Comparison of ENCODE assay signal across 8 cellular contexts in the genomic region with DNA sequence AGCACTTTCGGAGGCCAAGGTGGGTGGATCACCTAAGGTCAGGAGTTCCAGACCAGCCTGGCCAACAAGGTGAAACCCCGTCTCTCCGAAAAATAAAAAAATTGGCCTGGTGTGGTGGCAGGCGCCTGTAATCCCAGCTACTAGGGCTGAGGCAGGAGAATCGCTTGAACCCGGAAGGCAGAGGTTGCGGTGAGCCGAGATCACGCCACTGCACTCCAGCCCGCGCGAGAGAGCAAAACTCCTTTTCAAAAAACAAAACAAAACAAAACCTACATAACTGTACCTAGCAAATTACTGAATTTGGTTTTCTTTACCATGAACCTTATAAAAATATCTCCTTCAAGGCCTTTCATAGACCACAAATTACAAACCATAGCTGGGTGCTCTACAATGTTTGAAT. TPM values are rescaled to one million over a fixed set of nuclear protein-coding genes. Genes with fewer than 3 reads are reported as not detected.
A peak's percentile ranks its signal among the peaks of the same experiment; 100 is the strongest.
DNase-seq lines count a peak whose midpoint lies in the region; ATAC-seq and TF ChIP-seq lines count a peak whose summit lies in the region.
"Not testable (repeated sequence)": the region's sequence is repeated elsewhere in the genome, so short reads cannot be mapped to it uniquely, and the experiment has no call there.

No MANE protein-coding gene starts in this region.

- H3K27ac ChIP-seq in OCI-LY7 (ENCODE audit: low read depth, low read length, poor library complexity, severe bottlenecking): peak overlapping the region; percentile 63
- H3K27ac ChIP-seq in transverse colon: peak overlapping the region; percentile 94 to 100 (median 96)

- intact Hi-C loops in OCI-LY7 (cut with micrococcal nuclease; ENCODE audit: unreplicated experiment): loop anchor here (10.0 kb wide), 2 partner anchors 120 to 290 kb away; a partner anchor contains a TSS
- intact Hi-C loops in lower leg skin (cut with DNase I; ENCODE audit: low total_unique reads); sciatic nerve (cut with DNase I); transverse colon (cut with DNase I; ENCODE audit: low total_unique reads): not testable (repeated sequence)

- TF ChIP-seq EP300 in transverse colon (IDR thresholded peaks at IDR 0.05; ENCODE audit: low read depth): not testable (repeated sequence)

- H2AFZ ChIP-seq in OCI-LY7 (ENCODE audit: low read length): peak overlapping the region; percentile 62; the same call in 1 of the 2 replicates

- POLR2A ChIA-PET in OCI-LY7 (lab: Charles Lee): interaction anchor here (0.6 to 1.5 kb wide), 5 partner anchors 10 to 365 kb away, joined by 3 to 5 read pairs (median 4); a partner anchor contains a TSS

- TF ChIP-seq POLR2A in lower leg skin (IDR thresholded peaks at IDR 0.05); transverse colon (IDR thresholded peaks at IDR 0.05): not testable (repeated sequence)

- H3K27me3 ChIP-seq in transverse colon: not testable (repeated sequence)

- not testable (repeated sequence) for H3K9me2 ChIP-seq in OCI-LY7 (ENCODE audit: insufficient read depth, low read length)

- DNase-seq in ELR (ENCODE audit: low read depth): peak; percentile 48
- peak; percentile 27 for DNase-seq in OCI-LY7 (ENCODE audit: low spot score)
- peak; percentile 10 to 17 for DNase-seq in activated CD4-positive, alpha-beta T cell treated with anti-CD3 and anti-CD28 coated beads, Interleukin-2, amount 50 U/mL, for 4 hours
- DNase-seq in astrocyte of the hippocampus (ENCODE audit: low read depth, low spot score): peak; percentile 41
- DNase-seq in fibroblast of mammary gland (ENCODE audit: low read depth): peak; percentile 43
- not testable (repeated sequence) for DNase-seq in lower leg skin (ENCODE audit: low spot score in 2 of 2); sciatic nerve (ENCODE audit: low spot score)
- DNase-seq in transverse colon: peak; percentile 55

- peak overlapping the region; percentile 70 for H3K4me2 ChIP-seq in OCI-LY7 (ENCODE audit: low read length)

- ATAC-seq in sciatic nerve: peak; percentile 65

- in situ Hi-C loops in transverse colon (cut with MboI; ENCODE audit: low pct_ligation_motif_present in 1 of 4, low pct_unique_long_range_greater_than_20kb in 1 of 4, low sequenced_read_pairs in 3 of 4): not testable (repeated sequence)

- BruUV-seq in OCI-LY7 (replicated peaks; lab: Mats Ljungman, UMichigan): not testable (repeated sequence)

- peaks cover 55% of the 10 kb centered on the region for H3K79me2 ChIP-seq in OCI-LY7 (ENCODE audit: insufficient read depth, low read depth, low read length)

- TF ChIP-seq CTCF in OCI-LY7 (conservative IDR thresholded peaks at IDR 0.05; ENCODE audit: low read length); fibroblast of mammary gland (conservative IDR thresholded peaks at IDR 0.05; ENCODE audit: control insufficient read depth, insufficient read depth, low read depth, low read length); lower leg skin (IDR thresholded peaks at IDR 0.05); transverse colon (IDR thresholded peaks at IDR 0.05): not testable (repeated sequence)

- H4K20me1 ChIP-seq in OCI-LY7 (ENCODE audit: insufficient read depth, low read length): not testable (repeated sequence)

- peaks cover 12% of the 10 kb centered on the region; the same call in 1 of the 2 replicates for H3K9me3 ChIP-seq in OCI-LY7 (ENCODE audit: low read length)
- H3K9me3 ChIP-seq in transverse colon: not testable (repeated sequence)

- CTCF ChIA-PET in OCI-LY7 (lab: Charles Lee; ENCODE audit: unreplicated experiment): interaction anchor here (1.0 kb wide), 1 partner anchor 276 kb away, joined by 3 read pairs; no protein-coding TSS in a partner anchor

- H3K4me3 ChIP-seq in OCI-LY7 (ENCODE audit: low read depth, low read length, poor library complexity, severe bottlenecking) (peak overlapping the region; percentile 92), fibroblast of mammary gland (ENCODE audit: control insufficient read depth, low read depth, low read length) (peak overlapping the region; percentile 95), lower leg skin (ENCODE audit: low read depth, poor library complexity, severe bottlenecking) (peak overlapping the region; percentile 77), transverse colon (peak overlapping the region; percentile 55 to 96 (median 76))

- peaks cover 45% of the 10 kb centered on the region for H3K36me3 ChIP-seq in OCI-LY7 (ENCODE audit: insufficient read depth, low read length)
- H3K36me3 ChIP-seq in transverse colon: not testable (repeated sequence)

- H3K4me1 ChIP-seq in OCI-LY7 (ENCODE audit: insufficient read depth, low read length, poor library complexity, severe bottlenecking): peaks cover 14% of the 10 kb centered on the region
- H3K4me1 ChIP-seq in transverse colon: peaks cover 20 to 54% (median 35%) of the 10 kb centered on the region in 4 donors

- WGBS in lower leg skin, 2 donors: 3 to 5% methylated on average over 12 of the region's 12 CpGs
- 2 to 3% methylated on average over 11 to 12 of the region's 12 CpGs for WGBS in transverse colon (ENCODE audit: low coverage in 1 of 2), 2 donors

RNA-seq across cellular contexts. Expression of a gene that starts 0.8 kb away (rescaled TPM):
- total RNA-seq in OCI-LY7 (2014; rRNA removed; shearing (Covaris generic)): 39.2 and 39.3 TPM in 2 replicates
- 64.3 and 70.3 TPM in 2 replicates for total RNA-seq in OCI-LY7 (2022)
- 10 to 100 TPM; 36.7 to 82.9 (median 50.7) TPM for total RNA-seq in lower leg skin
- total RNA-seq in sciatic nerve: 91.2 TPM
- total RNA-seq in transverse colon: 100 to 1,000 TPM in 3 of 4 donors, 10 to 100 TPM in 1; 93.9 to 236 (median 157) TPM
